In the genomic region with DNA sequence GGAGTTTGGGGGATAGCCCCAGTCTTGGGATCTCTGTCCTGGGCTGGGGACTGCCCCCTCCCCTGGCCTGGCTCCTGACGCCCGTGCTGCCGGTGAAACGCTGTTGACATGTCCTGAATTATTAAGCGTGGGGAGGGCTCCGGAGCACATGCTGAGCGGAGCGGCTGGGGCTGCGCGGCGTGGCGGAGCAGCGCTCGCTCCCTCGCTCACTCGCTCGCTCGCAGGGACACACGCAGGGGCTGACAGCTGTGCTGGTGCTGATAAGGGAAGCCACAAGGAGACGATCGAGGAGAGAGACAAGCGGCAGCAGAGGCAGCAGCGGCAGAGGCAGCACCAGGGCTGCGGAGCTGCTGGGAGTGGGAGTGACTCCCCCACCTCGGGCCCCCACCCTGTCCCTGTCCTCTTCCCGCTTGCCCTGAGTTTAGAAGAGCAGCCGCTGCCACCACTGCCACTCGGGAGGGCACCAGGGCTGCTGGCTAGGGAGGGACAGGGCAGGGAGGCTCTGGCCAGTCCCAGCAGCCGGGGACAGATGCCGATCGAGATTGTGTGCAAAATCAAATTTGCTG, we compare ENCODE assay signal across 9 cellular contexts. TPM values are rescaled to one million over a fixed set of nuclear protein-coding genes. Genes with fewer than 3 reads are reported as not detected.
DNase-seq lines count a peak whose midpoint lies in the region; ATAC-seq, FAIRE-seq and TF ChIP-seq lines count a peak whose summit lies in the region.
"Had no signal": no experiment of that assay in that cellular context is flagged by ENCODE, and none has a peak within 500 bp of the region (broad histone marks: within the 10 kb centered on the region; RNA-seq: fewer than 3 reads in every experiment).

TSS of gene ASIC4 (plus strand) at position 287 of the 566 bp plus-strand sequence. CDS start at position 530, 243 bp downstream.

- ATAC-seq in K562: peak; percentile 72
- peak; percentile 15 for ATAC-seq in naive thymus-derived CD4-positive, alpha-beta T cell
- ATAC-seq in sciatic nerve: no peak

- peaks cover 14 to 34% (median 28%) of the 10 kb centered on the region in 7 donors for H3K4me1 Mint-ChIP-seq in naive thymus-derived CD4-positive, alpha-beta T cell

- no peak for TF ChIP-seq CTCF in K562 (IDR thresholded peaks at IDR 0.05 in 2 of 3, conservative IDR thresholded peaks at IDR 0.05 in 1 of 3; ENCODE audit: insufficient read depth in 2 of 3, low read depth in 1 of 3, low read length in 3 of 3)

- 2% methylated on average over 13 of the region's 31 CpGs for WGBS in K562 (ENCODE audit: insufficient coverage, low coverage, missing lambda C conversion rate)

- peak within 1 kb of the TSS; percentile 47 for H2AFZ ChIP-seq in K562 (ENCODE audit: low read depth, low read length)

- H3K9ac ChIP-seq in K562 (ENCODE audit: insufficient read depth in 1 of 2, low read depth in 2 of 2, low read length in 2 of 2): peak within 1 kb of the TSS; percentile 58 to 85

- FAIRE-seq in K562 (lab: Jason Lieb, UNC): peak; percentile 94

- TF ChIP-seq POLR2A in K562 (conservative IDR thresholded peaks at IDR 0.05): no peak

- peaks cover 3% of the 10 kb centered on the region for H3K9me1 ChIP-seq in K562 (ENCODE audit: control insufficient read depth, insufficient read depth, low read length)

- intact Hi-C loops in K562 (cut with micrococcal nuclease): no loop called here
- intact Hi-C loops in naive thymus-derived CD4-positive, alpha-beta T cell (cut with micrococcal nuclease): no loop called here
- intact Hi-C loops in sciatic nerve (cut with DNase I): no loop called here

- peak within 1 kb of the TSS in 5 of 10 donors; percentile 10 to 61 (median 47) for H3K4me3 Mint-ChIP-seq in naive thymus-derived CD4-positive, alpha-beta T cell

- H3K4me1 ChIP-seq in K562 (replicated peaks in 1 of 2; ENCODE audit: control insufficient read depth in 2 of 2, insufficient read depth in 2 of 2, low read length in 2 of 2): peaks cover 68 to 91% of the 10 kb centered on the region in 2 experiments
- peaks cover 0 to 12% of the 10 kb centered on the region in 2 donors for H3K4me1 ChIP-seq in naive thymus-derived CD4-positive, alpha-beta T cell (ENCODE audit: control insufficient read depth in 2 of 2, insufficient read depth in 2 of 2, low read length in 2 of 2)

- H3K9me3 Mint-ChIP-seq in naive thymus-derived CD4-positive, alpha-beta T cell: peaks cover 0 to 5% (median 0%) of the 10 kb centered on the region in 11 donors

- H3K36me3 Mint-ChIP-seq in naive thymus-derived CD4-positive, alpha-beta T cell: peaks cover 0 to 2% (median 0%) of the 10 kb centered on the region in 5 donors

- peak within 1 kb of the TSS; percentile 31 for H3K4me3 ChIP-seq in Jurkat, Clone E6-1 (ENCODE audit: low read length)
- peak within 1 kb of the TSS; percentile 38 for H3K4me3 ChIP-seq in K562
- no peak within 1 kb of the TSS for H3K4me3 ChIP-seq in naive thymus-derived CD4-positive, alpha-beta T cell (ENCODE audit: low read length)

- CTCF ChIA-PET in K562 (lab: Yijun Ruan, JAX; ENCODE audit: low intra/inter-chr PET ratio): interaction anchor here (0.7 kb wide), 1 partner anchor 16 kb away, joined by 3 read pairs; no protein-coding TSS in a partner anchor
- CTCF ChIA-PET in naive thymus-derived CD4-positive, alpha-beta T cell (lab: Charles Lee): no interaction called here

- no peak within 1 kb of the TSS for H3K27ac Mint-ChIP-seq in naive thymus-derived CD4-positive, alpha-beta T cell

- H3K36me3 ChIP-seq in K562 (ENCODE audit: control insufficient read depth, insufficient read depth, low read length): peaks cover 7% of the 10 kb centered on the region; the same call in 2 of the 3 replicates
- no peaks in the 10 kb centered on the region for H3K36me3 ChIP-seq in naive thymus-derived CD4-positive, alpha-beta T cell (ENCODE audit: control insufficient read depth in 2 of 3, insufficient read depth in 3 of 3, low read length in 3 of 3)

- no peaks in the 10 kb centered on the region for H3K27me3 ChIP-seq in K562 (ENCODE audit: control insufficient read depth in 2 of 2, insufficient read depth in 2 of 2, low read length in 2 of 2)
- peaks cover 0 to 12% of the 10 kb centered on the region in 2 donors for H3K27me3 ChIP-seq in naive thymus-derived CD4-positive, alpha-beta T cell (ENCODE audit: control insufficient read depth in 2 of 2, insufficient read depth in 2 of 2, low read length in 2 of 2)

- peak within 1 kb of the TSS; percentile 77 for H3K27ac ChIP-seq in K562 (ENCODE audit: extremely low read depth, low read depth, low read length)
- no peak within 1 kb of the TSS for H3K27ac ChIP-seq in naive thymus-derived CD4-positive, alpha-beta T cell (ENCODE audit: low read depth, low read length)

- TF ChIP-seq RAD21 in K562 (CRISPR knock-in tag; conservative IDR thresholded peaks at IDR 0.05 in 1 of 2, IDR thresholded peaks at IDR 0.05 in 1 of 2): peak; percentile 19 to 23; a peak in 2 of 4 replicates

- peaks cover 76 to 87% (median 82%) of the 10 kb centered on the region in 5 donors for H3K27me3 Mint-ChIP-seq in naive thymus-derived CD4-positive, alpha-beta T cell

- DNase-seq in DMS 273 (lab: John Stamatoyannopoulos, UW; ENCODE audit: unreplicated experiment): peak; percentile 84
- peak; percentile 69 for DNase-seq in Jurkat, Clone E6-1 (ENCODE audit: low read depth, low spot score)
- DNase-seq in K562 (ENCODE audit: extremely low read depth in 1 of 4, low spot score in 3 of 4): peak; percentile 76 to 94 (median 82)
- DNase-seq in naive thymus-derived CD4-positive, alpha-beta T cell: no peak
- DNase-seq in NCI-H2107 treated with DMSO at 0.1 percent for 48 hours (lab: John Stamatoyannopoulos, UW; ENCODE audit: unreplicated experiment): no peak
- no peak for DNase-seq in activated effector memory CD4-positive, alpha-beta T cell treated with anti-CD3 and anti-CD28 coated beads, Interleukin-2, amount 50 U/mL, for 16 hours
- no peak for DNase-seq in sciatic nerve (ENCODE audit: low spot score)
- DNase-seq: amniotic stem cell, T1000 had no signal

- H3K4me2 ChIP-seq in K562 (ENCODE audit: insufficient read depth, low read length): peak within 1 kb of the TSS; percentile 78

- H4K20me1 ChIP-seq in K562 (replicated peaks; ENCODE audit: control insufficient read depth, insufficient read depth, low read length): no peaks in the 10 kb centered on the region

- peaks cover 50% of the 10 kb centered on the region for H3K79me2 ChIP-seq in K562 (ENCODE audit: control insufficient read depth, insufficient read depth, low read length)

- no peaks in the 10 kb centered on the region for H3K9me3 ChIP-seq in K562 (replicated peaks; ENCODE audit: control insufficient read depth, insufficient read depth, low read depth, low read length)
- no peaks in the 10 kb centered on the region for H3K9me3 ChIP-seq in naive thymus-derived CD4-positive, alpha-beta T cell (ENCODE audit: control insufficient read depth in 2 of 3, low read length in 3 of 3)

- POLR2A ChIA-PET in K562 (lab: Yijun Ruan, JAX): interaction anchor here (0.6 to 3.0 kb wide), 3 partner anchors 9 to 46 kb away, joined by 3 to 20 read pairs (median 4); partner anchors contain the start of gene GMPPA
- POLR2A ChIA-PET in naive thymus-derived CD4-positive, alpha-beta T cell (lab: Charles Lee): no interaction called here

- no TSS peak for BruUV-seq in K562 (replicated peaks; lab: Mats Ljungman, UMichigan)

- in situ Hi-C loops in K562 (cut with MboI): no loop called here

- TF ChIP-seq EP300 in K562 (IDR thresholded peaks at IDR 0.05; ENCODE audit: low read length): peak; percentile 88

TF ChIP-seq in K562, 482 proteins besides CTCF, POLR2A, EP300 and RAD21 (continues in another document):
- TF ChIP-seq CREBBP (IDR thresholded peaks at IDR 0.05; ENCODE audit: low read depth, low read length): no peak
- peak; percentile 81 for TF ChIP-seq HDAC2 (IDR thresholded peaks at IDR 0.05)
- TF ChIP-seq BRF1 (IDR thresholded peaks at IDR 0.05; ENCODE audit: borderline replicate concordance, extremely low read depth, insufficient read length): no peak
- TF ChIP-seq HNRNPL (IDR thresholded peaks at IDR 0.05; ENCODE audit: low read depth, low read length): no peak
- TF ChIP-seq, protein P1, sequence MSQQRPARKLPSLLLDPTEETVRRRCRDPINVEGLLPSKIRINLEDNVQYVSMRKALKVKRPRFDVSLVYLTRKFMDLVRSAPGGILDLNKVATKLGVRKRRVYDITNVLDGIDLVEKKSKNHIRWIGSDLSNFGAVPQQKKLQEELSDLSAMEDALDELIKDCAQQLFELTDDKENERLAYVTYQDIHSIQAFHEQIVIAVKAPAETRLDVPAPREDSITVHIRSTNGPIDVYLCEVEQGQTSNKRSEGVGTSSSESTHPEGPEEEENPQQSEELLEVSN (IDR thresholded peaks at IDR 0.05; ENCODE audit: borderline replicate concordance in 1 of 2, extremely low read depth in 1 of 2, insufficient read depth in 1 of 2, insufficient read length in 1 of 2, low read depth in 1 of 2, low read length in 1 of 2, poor library complexity in 1 of 2, severe bottlenecking in 1 of 2): peak; percentile 81 to 91
- no peak for TF ChIP-seq ESRRB (CRISPR knock-in tag; IDR thresholded peaks at IDR 0.05; ENCODE audit: borderline replicate concordance)

RNA-seq across cellular contexts. Expression of gene ASIC4, which starts in this region (rescaled TPM):
- polyA plus RNA-seq in Jurkat, Clone E6-1 (2012; ENCODE audit: insufficient read depth, insufficient read length): not detected
- 14.4 and 30.7 TPM in 2 replicates for total RNA-seq in K562 (2011; cell fraction: chromatin; rRNA removed; ENCODE audit: low replicate concordance)
- total RNA-seq in K562 (2011; cell fraction: nucleolus; rRNA removed): 21.7 and 26.1 TPM in 2 replicates
- total RNA-seq in K562 (2011; cell fraction: nucleoplasm; rRNA removed): 15.1 and 18.3 TPM in 2 replicates
- total RNA-seq in K562 (2014; rRNA removed) (17.7 and 24.8 TPM in 2 replicates), K562 (2014; rRNA removed; fragmentation: Illumina TruSeq; extraction: Trizol) (2.3 and 3.8 TPM in 2 replicates), K562 (2015; rRNA removed; fragmentation: Illumina TruSeq; extraction: Trizol) (9.6 and 9.8 TPM in 2 replicates), K562 (2021) (13.5 and 14.7 TPM in 2 replicates), sciatic nerve (0.31 TPM)
- polyA plus RNA-seq in K562 (2011; rRNA removed) (2.5 and 8.6 TPM in 2 replicates), K562 (2014; fragmentation: Illumina TruSeq; extraction: Trizol) (4.8 and 5.0 TPM in 2 replicates), K562 (2014; fragmentation: Nextera tagmentation; extraction: Ambion mirVana) (under 1 TPM; 0.07 to 0.08 TPM), K562 (2014; rRNA removed) (19.0 and 19.2 TPM in 2 replicates)
- polyA plus RNA-seq in K562 (2011; cell fraction: cytosol; rRNA removed): 4.7 and 5.7 TPM in 2 replicates
- 48.9 and 62.7 TPM in 2 replicates for polyA plus RNA-seq in K562 (2011; cell fraction: nucleus; rRNA removed)
- 15.2 and 19.8 TPM in 2 replicates for polyA plus RNA-seq in K562 (2012)
- polyA minus RNA-seq in K562 (2011; rRNA and poly(A)+ RNA removed): 2.5 and 4.5 TPM in 2 replicates
- 2.6 and 8.5 TPM in 2 replicates for polyA minus RNA-seq in K562 (2011; cell fraction: cytosol; rRNA and poly(A)+ RNA removed)
- 13.9 and 26.5 TPM in 2 replicates for polyA minus RNA-seq in K562 (2011; cell fraction: nucleus; rRNA and poly(A)+ RNA removed)
- total RNA-seq in naive thymus-derived CD4-positive, alpha-beta T cell: under 1 TPM in 4 of 5 experiments, not detected in 1; 0.12 to 0.49 (median 0.17) TPM
- not detected for polyA plus RNA-seq in naive thymus-derived CD4-positive, alpha-beta T cell

Comparison
In these comparisons a context has a peak if more than half of its experiments do, and no peak if none do; other contexts are left out.
1. Peak in ATAC-seq in naive thymus-derived CD4-positive, alpha-beta T cell; RNA of the gene not detected or under 1 TPM.
2. DNase-seq: peak in DMS 273 (single experiment), Jurkat, Clone E6-1 (single experiment) and K562 (4 of 4); none in naive thymus-derived CD4-positive, alpha-beta T cell (0 of 9), NCI-H2107 treated with DMSO at 0.1 percent for 48 hours (single experiment), activated effector memory CD4-positive, alpha-beta T cell treated with anti-CD3 and anti-CD28 coated beads, Interleukin-2, amount 50 U/mL, for 16 hours (single experiment) and sciatic nerve (single experiment).